1 cellular context compared by ENCODE assay signal in genomic region chr12:65905941-65906471, GRCh38.
TF ChIP-seq lines count a peak whose summit lies in the region.

No MANE protein-coding gene starts in this region.

TF ChIP-seq in WTC11, 78 proteins besides CTCF, POLR2A, EP300 and RAD21 (continued from another document):
- TF ChIP-seq GTF2I (CRISPR knock-in tag; conservative IDR thresholded peaks at IDR 0.05): no peak
- TF ChIP-seq JUN (CRISPR knock-in tag; IDR thresholded peaks at IDR 0.05): no peak
